Comparison of ENCODE assay signal across 2 cellular contexts in the genomic region with DNA sequence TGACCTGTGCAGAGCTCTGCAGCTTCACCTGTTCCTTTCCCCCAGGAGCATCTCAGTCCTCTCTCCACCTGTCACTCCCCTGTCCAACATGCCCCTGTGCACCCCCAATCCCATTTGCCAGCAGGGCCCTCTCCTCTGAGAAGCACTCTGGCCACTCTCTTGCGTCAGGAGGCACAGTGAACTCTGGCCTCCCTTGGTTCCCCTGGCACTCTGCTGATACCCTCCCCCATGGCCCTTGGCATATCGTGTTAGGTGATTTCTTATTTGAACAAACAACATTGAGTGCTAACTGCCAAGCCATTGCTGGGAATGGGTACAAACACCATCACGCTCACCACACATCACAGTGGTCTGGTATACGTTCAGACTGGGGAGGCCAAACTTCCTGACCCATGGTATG.
TF ChIP-seq lines count a peak whose summit lies in the region.

No MANE protein-coding gene starts in this region.

TF ChIP-seq in liver, 16 proteins besides CTCF, POLR2A, EP300 and RAD21:
- TF ChIP-seq, protein P1, sequence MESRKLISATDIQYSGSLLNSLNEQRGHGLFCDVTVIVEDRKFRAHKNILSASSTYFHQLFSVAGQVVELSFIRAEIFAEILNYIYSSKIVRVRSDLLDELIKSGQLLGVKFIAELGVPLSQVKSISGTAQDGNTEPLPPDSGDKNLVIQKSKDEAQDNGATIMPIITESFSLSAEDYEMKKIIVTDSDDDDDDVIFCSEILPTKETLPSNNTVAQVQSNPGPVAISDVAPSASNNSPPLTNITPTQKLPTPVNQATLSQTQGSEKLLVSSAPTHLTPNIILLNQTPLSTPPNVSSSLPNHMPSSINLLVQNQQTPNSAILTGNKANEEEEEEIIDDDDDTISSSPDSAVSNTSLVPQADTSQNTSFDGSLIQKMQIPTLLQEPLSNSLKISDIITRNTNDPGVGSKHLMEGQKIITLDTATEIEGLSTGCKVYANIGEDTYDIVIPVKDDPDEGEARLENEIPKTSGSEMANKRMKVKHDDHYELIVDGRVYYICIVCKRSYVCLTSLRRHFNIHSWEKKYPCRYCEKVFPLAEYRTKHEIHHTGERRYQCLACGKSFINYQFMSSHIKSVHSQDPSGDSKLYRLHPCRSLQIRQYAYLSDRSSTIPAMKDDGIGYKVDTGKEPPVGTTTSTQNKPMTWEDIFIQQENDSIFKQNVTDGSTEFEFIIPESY (IDR thresholded peaks at IDR 0.05): peak; percentile 84
- peak in 1 of 2 donors; percentile 47 for TF ChIP-seq GABPA (IDR thresholded peaks at IDR 0.05 in 1 of 2, conservative IDR thresholded peaks at IDR 0.05 in 1 of 2)
- peak; percentile 93 to 96 for TF ChIP-seq HNF4A (conservative IDR thresholded peaks at IDR 0.05)
- TF ChIP-seq EGR1 (IDR thresholded peaks at IDR 0.05; ENCODE audit: low read depth in 2 of 2): peak in 1 of 2 donors; percentile 40
- TF ChIP-seq, protein P2, sequence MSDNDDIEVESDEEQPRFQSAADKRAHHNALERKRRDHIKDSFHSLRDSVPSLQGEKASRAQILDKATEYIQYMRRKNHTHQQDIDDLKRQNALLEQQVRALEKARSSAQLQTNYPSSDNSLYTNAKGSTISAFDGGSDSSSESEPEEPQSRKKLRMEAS (IDR thresholded peaks at IDR 0.05): peak; percentile 92
- peak; percentile 60 for TF ChIP-seq NR2F2 (IDR thresholded peaks at IDR 0.05)
- TF ChIP-seq, protein P3, sequence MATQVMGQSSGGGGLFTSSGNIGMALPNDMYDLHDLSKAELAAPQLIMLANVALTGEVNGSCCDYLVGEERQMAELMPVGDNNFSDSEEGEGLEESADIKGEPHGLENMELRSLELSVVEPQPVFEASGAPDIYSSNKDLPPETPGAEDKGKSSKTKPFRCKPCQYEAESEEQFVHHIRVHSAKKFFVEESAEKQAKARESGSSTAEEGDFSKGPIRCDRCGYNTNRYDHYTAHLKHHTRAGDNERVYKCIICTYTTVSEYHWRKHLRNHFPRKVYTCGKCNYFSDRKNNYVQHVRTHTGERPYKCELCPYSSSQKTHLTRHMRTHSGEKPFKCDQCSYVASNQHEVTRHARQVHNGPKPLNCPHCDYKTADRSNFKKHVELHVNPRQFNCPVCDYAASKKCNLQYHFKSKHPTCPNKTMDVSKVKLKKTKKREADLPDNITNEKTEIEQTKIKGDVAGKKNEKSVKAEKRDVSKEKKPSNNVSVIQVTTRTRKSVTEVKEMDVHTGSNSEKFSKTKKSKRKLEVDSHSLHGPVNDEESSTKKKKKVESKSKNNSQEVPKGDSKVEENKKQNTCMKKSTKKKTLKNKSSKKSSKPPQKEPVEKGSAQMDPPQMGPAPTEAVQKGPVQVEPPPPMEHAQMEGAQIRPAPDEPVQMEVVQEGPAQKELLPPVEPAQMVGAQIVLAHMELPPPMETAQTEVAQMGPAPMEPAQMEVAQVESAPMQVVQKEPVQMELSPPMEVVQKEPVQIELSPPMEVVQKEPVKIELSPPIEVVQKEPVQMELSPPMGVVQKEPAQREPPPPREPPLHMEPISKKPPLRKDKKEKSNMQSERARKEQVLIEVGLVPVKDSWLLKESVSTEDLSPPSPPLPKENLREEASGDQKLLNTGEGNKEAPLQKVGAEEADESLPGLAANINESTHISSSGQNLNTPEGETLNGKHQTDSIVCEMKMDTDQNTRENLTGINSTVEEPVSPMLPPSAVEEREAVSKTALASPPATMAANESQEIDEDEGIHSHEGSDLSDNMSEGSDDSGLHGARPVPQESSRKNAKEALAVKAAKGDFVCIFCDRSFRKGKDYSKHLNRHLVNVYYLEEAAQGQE (IDR thresholded peaks at IDR 0.05): peak; percentile 72
- TF ChIP-seq YY1 (IDR thresholded peaks at IDR 0.05): peak; percentile 86
- no peak for TF ChIP-seq TAF1 (conservative IDR thresholded peaks at IDR 0.05)
- peak; percentile 96 for TF ChIP-seq SP1 (IDR thresholded peaks at IDR 0.05)
- TF ChIP-seq HNF4G (IDR thresholded peaks at IDR 0.05): peak; percentile 84
- TF ChIP-seq FOXA2 (IDR thresholded peaks at IDR 0.05): peak; percentile 90
- TF ChIP-seq, protein P4, sequence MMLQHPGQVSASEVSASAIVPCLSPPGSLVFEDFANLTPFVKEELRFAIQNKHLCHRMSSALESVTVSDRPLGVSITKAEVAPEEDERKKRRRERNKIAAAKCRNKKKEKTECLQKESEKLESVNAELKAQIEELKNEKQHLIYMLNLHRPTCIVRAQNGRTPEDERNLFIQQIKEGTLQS (IDR thresholded peaks at IDR 0.05): peak; percentile 82
- TF ChIP-seq RXRA (IDR thresholded peaks at IDR 0.05): peak; percentile 95 to 98
- TF ChIP-seq FOXA1 (IDR thresholded peaks at IDR 0.05): peak; percentile 85
- TF ChIP-seq JUND (IDR thresholded peaks at IDR 0.05): peak in 1 of 2 donors; percentile 82

TF ChIP-seq in HepG2, 621 proteins besides CTCF, POLR2A, EP300 and RAD21:
- TF ChIP-seq ZNF790 (CRISPR knock-in tag; IDR thresholded peaks at IDR 0.05; ENCODE audit: borderline replicate concordance) (no peak), ZNF101 (CRISPR knock-in tag; IDR thresholded peaks at IDR 0.05; ENCODE audit: borderline replicate concordance, low read depth) (no peak), ZMYM3 (CRISPR knock-in tag; IDR thresholded peaks at IDR 0.05) (no peak), NR3C1 (CRISPR knock-in tag; IDR thresholded peaks at IDR 0.05) (no peak), TOE1 (CRISPR knock-in tag; IDR thresholded peaks at IDR 0.05) (no peak), ZNF296 (CRISPR knock-in tag; conservative IDR thresholded peaks at IDR 0.05) (no peak), ZNF644 (CRISPR knock-in tag; IDR thresholded peaks at IDR 0.05; ENCODE audit: low read depth) (no peak), TCF7 (IDR thresholded peaks at IDR 0.05; ENCODE audit: low read depth) (no peak), HNRNPLL (IDR thresholded peaks at IDR 0.05; ENCODE audit: low read depth, low read length, poor library complexity, severe bottlenecking) (no peak), HNRNPK (IDR thresholded peaks at IDR 0.05; ENCODE audit: low read depth, low read length, poor library complexity, severe bottlenecking) (no peak), KDM1A (CRISPR knock-in tag; IDR thresholded peaks at IDR 0.05) (no peak), ZNF562 (CRISPR knock-in tag; IDR thresholded peaks at IDR 0.05; ENCODE audit: borderline replicate concordance) (no peak)
- TF ChIP-seq, protein P5, sequence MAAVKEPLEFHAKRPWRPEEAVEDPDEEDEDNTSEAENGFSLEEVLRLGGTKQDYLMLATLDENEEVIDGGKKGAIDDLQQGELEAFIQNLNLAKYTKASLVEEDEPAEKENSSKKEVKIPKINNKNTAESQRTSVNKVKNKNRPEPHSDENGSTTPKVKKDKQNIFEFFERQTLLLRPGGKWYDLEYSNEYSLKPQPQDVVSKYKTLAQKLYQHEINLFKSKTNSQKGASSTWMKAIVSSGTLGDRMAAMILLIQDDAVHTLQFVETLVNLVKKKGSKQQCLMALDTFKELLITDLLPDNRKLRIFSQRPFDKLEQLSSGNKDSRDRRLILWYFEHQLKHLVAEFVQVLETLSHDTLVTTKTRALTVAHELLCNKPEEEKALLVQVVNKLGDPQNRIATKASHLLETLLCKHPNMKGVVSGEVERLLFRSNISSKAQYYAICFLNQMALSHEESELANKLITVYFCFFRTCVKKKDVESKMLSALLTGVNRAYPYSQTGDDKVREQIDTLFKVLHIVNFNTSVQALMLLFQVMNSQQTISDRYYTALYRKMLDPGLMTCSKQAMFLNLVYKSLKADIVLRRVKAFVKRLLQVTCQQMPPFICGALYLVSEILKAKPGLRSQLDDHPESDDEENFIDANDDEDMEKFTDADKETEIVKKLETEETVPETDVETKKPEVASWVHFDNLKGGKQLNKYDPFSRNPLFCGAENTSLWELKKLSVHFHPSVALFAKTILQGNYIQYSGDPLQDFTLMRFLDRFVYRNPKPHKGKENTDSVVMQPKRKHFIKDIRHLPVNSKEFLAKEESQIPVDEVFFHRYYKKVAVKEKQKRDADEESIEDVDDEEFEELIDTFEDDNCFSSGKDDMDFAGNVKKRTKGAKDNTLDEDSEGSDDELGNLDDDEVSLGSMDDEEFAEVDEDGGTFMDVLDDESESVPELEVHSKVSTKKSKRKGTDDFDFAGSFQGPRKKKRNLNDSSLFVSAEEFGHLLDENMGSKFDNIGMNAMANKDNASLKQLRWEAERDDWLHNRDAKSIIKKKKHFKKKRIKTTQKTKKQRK (IDR thresholded peaks at IDR 0.05; ENCODE audit: low read length): no peak
- TF ChIP-seq, protein P6, sequence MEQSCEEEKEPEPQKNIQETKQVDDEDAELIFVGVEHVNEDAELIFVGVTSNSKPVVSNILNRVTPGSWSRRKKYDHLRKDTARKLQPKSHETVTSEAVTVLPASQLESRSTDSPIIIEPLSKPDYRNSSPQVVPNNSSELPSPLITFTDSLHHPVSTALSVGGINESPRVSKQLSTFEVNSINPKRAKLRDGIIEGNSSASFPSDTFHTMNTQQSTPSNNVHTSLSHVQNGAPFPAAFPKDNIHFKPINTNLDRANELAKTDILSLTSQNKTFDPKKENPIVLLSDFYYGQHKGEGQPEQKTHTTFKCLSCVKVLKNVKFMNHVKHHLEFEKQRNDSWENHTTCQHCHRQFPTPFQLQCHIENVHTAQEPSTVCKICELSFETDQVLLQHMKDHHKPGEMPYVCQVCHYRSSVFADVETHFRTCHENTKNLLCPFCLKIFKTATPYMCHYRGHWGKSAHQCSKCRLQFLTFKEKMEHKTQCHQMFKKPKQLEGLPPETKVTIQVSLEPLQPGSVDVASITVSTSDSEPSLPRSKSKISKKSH (CRISPR knock-in tag; IDR thresholded peaks at IDR 0.05; ENCODE audit: borderline replicate concordance): no peak
- TF ChIP-seq, protein P7, sequence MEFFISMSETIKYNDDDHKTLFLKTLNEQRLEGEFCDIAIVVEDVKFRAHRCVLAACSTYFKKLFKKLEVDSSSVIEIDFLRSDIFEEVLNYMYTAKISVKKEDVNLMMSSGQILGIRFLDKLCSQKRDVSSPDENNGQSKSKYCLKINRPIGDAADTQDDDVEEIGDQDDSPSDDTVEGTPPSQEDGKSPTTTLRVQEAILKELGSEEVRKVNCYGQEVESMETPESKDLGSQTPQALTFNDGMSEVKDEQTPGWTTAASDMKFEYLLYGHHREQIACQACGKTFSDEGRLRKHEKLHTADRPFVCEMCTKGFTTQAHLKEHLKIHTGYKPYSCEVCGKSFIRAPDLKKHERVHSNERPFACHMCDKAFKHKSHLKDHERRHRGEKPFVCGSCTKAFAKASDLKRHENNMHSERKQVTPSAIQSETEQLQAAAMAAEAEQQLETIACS (CRISPR knock-in tag; IDR thresholded peaks at IDR 0.05): no peak
